ENCODE assay signal across 8 cellular contexts in genomic region chr13:89856512-89856911, GRCh38.
"Had no signal": no experiment of that assay in that cellular context is flagged by ENCODE, and none has a peak within 500 bp of the region (broad histone marks: within the 10 kb centered on the region; RNA-seq: fewer than 3 reads in every experiment).

No MANE protein-coding gene starts in this region.

- H2AFZ ChIP-seq: GM23248 had no signal

- H3K4me3 ChIP-seq: GM23248, HAP-1 had no signal

- H3K27ac ChIP-seq: GM23248, HL-60 had no signal

- DNase-seq: GM23248, GOT3, H7, HFFc6 had no signal

- H3K4me1 ChIP-seq: HAP-1 had no signal

- H3K9ac ChIP-seq: GM23248 had no signal

- H3K36me3 ChIP-seq: HAP-1 had no signal

- H3K9me3 ChIP-seq: HAP-1 had no signal

- ATAC-seq: HCT116, HepG2 had no signal

- FAIRE-seq: HepG2 had no signal
